ENCODE assay signal across 10 cellular contexts in genomic region chr3:141680620-141681389, GRCh38.
A peak's percentile ranks its signal among the peaks of the same experiment; 100 is the strongest.
DNase-seq lines count a peak whose midpoint lies in the region; ATAC-seq and TF ChIP-seq lines count a peak whose summit lies in the region.
"Had no signal": no experiment of that assay in that cellular context is flagged by ENCODE, and none has a peak within 500 bp of the region (broad histone marks: within the 10 kb centered on the region; RNA-seq: fewer than 3 reads in every experiment).

No MANE protein-coding gene starts in this region.

- H3K79me2 ChIP-seq in parathyroid adenoma = no peaks in the 10 kb centered on the region

- no peak for ATAC-seq in GM18520 (IDR thresholded peaks at IDR 0.05; ENCODE audit: unreplicated experiment)
- ATAC-seq: activated T-helper 17 cell treated with anti-CD3 and anti-CD28 coated beads, Interleukin-2, amount 50 U/mL, for 72 hours had no signal

- H3K4me1 ChIP-seq in parathyroid adenoma (no peaks in the 10 kb centered on the region), HAP-1 (no peaks in the 10 kb centered on the region)

- DNase-seq in DMS 273 (lab: John Stamatoyannopoulos, UW; ENCODE audit: unreplicated experiment) = peak; percentile 52
- no peak for DNase-seq in DMS 273 treated with DMSO at 0.1 percent for 48 hours (lab: John Stamatoyannopoulos, UW)
- peak; percentile 70 for DNase-seq in NCI-H2196 (lab: John Stamatoyannopoulos, UW; ENCODE audit: unreplicated experiment)
- DNase-seq in choroid plexus epithelial cell (ENCODE audit: low read depth) = peak; percentile 75
- no peak for DNase-seq in GM20000 (ENCODE audit: low spot score)
- no peak for DNase-seq in HAP-1 (ENCODE audit: low spot score in 2 of 2)

- H3K36me3 ChIP-seq in parathyroid adenoma (ENCODE audit: control insufficient read depth, insufficient read depth, low read length) (no peaks in the 10 kb centered on the region), HAP-1 (replicated peaks) (no peaks in the 10 kb centered on the region)

- no peak overlapping the region for H3K27ac ChIP-seq in parathyroid adenoma
- H3K27ac ChIP-seq: 22Rv1 had no signal

- in situ Hi-C loops in HAP-1 (cut with MboI; ENCODE audit: low sequenced_read_pairs) = no loop called here

- peak overlapping the region; percentile 25 for H2AFZ ChIP-seq in parathyroid adenoma

- H3K27me3 ChIP-seq in parathyroid adenoma (ENCODE audit: control insufficient read depth, insufficient read depth, low read length) (no peaks in the 10 kb centered on the region), HAP-1 (ENCODE audit: low read depth) (no peaks in the 10 kb centered on the region)

- H3K4me3 ChIP-seq in choroid plexus epithelial cell (ENCODE audit: low read depth, low read length) (no peak overlapping the region), parathyroid adenoma (ENCODE audit: low read depth, low read length) (no peak overlapping the region), HAP-1 (no peak overlapping the region)

- no peaks in the 10 kb centered on the region for H3K9me3 ChIP-seq in parathyroid adenoma (ENCODE audit: control insufficient read depth, low read length)
- no peaks in the 10 kb centered on the region for H3K9me3 ChIP-seq in HAP-1

- no peak overlapping the region for H3K4me2 ChIP-seq in parathyroid adenoma (ENCODE audit: low read length)

- H3K9ac ChIP-seq in parathyroid adenoma = no peak overlapping the region

- no peak for TF ChIP-seq CTCF in choroid plexus epithelial cell (conservative IDR thresholded peaks at IDR 0.05; ENCODE audit: low read depth, low read length)
- no peak for TF ChIP-seq CTCF in parathyroid adenoma (IDR thresholded peaks at IDR 0.05)
- no peak for TF ChIP-seq CTCF in GM20000 (IDR thresholded peaks at IDR 0.05; ENCODE audit: extremely low read depth, missing control alignments)

Comparison
In these comparisons a context has a peak if more than half of its experiments do, and no peak if none do; other contexts are left out.
1. DNase-seq: peak in DMS 273 (single experiment), NCI-H2196 (single experiment) and choroid plexus epithelial cell (single experiment); none in DMS 273 treated with DMSO at 0.1 percent for 48 hours (single experiment), GM20000 (single experiment) and HAP-1 (0 of 2).